In the genomic region with DNA sequence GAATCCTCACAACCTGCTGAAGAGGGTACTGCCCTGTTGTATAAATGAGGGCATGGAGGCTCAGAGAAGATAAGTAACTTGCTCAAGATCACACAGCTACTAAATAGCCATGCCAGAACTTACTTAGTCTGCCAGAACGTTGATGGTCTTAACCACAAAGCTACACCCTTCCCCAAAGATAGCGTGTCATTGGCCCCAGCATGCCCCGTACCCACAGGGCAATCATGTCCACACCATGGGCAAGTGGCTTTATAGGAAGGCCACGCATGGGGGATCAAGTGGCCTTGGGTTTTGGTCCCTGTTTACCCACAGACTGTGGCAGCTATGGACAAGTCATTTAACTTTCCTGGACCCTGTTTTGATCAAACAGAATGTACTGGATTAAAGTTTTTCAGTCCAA, we compare ENCODE assay signal across 27 cellular contexts.
"Had no signal": no experiment of that assay in that cellular context is flagged by ENCODE, and none has a peak within 500 bp of the region (broad histone marks: within the 10 kb centered on the region; RNA-seq: fewer than 3 reads in every experiment).

No MANE protein-coding gene starts in this region.

- H3K4me2 ChIP-seq: smooth muscle cell had no signal

- H3K27ac Mint-ChIP-seq: endodermal cell had no signal

- H3K9me3 ChIP-seq: gastrocnemius medialis, lower lobe of right lung, pancreas, testis, tibial artery, upper lobe of left lung had no signal

- DNase-seq: dorsolateral prefrontal cortex; effector CD4-positive, alpha-beta T cell; endodermal cell; foreskin fibroblast; gastrocnemius medialis; head of caudate nucleus; left ventricle myocardium superior; lower lobe of right lung; natural killer cell; occipital lobe; pancreas; stimulated activated CD4-positive, alpha-beta T cell treated with anti-CD3 and anti-CD28 coated beads, Interleukin-12 subunit alpha, Interleukin-12 subunit beta, amount 100 ng/mL, for 4 hours; stimulated activated CD4-positive, alpha-beta T cell treated with anti-CD3 and anti-CD28 coated beads, Interleukin-1b, Interleukin-23, amount 100 ng/mL, for 48 hours; stimulated activated CD4-positive, alpha-beta T cell treated with anti-CD3 and anti-CD28 coated beads, Interleukin-4, amount 100 ng/mL, for 1 hour; stimulated activated naive CD8-positive, alpha-beta T cell treated with anti-CD3 and anti-CD28 coated beads, Interleukin-15, Interleukin-2, amounts not matched to agents 100 U/mL and 50 U/mL, for 24 hours; substantia nigra; testis; tibial artery; upper lobe of left lung had no signal

- H3K27ac ChIP-seq: dorsolateral prefrontal cortex, epithelial cell of prostate, gastrocnemius medialis, lower lobe of right lung, pancreas, tibial artery, upper lobe of left lung had no signal

- H3K27me3 ChIP-seq: dorsolateral prefrontal cortex, pancreas, testis, tibial artery, upper lobe of left lung had no signal

- H3K4me1 ChIP-seq: gastrocnemius medialis, tibial artery had no signal

- H3K4me3 ChIP-seq: dorsolateral prefrontal cortex, gastrocnemius medialis, lower lobe of right lung, pancreas, smooth muscle cell, testis, tibial artery, upper lobe of left lung had no signal

- H3K27me3 Mint-ChIP-seq: progenitor cell of endocrine pancreas had no signal

- H3K9me3 Mint-ChIP-seq: endodermal cell; natural killer cell; stimulated activated effector memory CD8-positive, alpha-beta T cell treated with anti-CD3 and anti-CD28 coated beads, Interleukin-12 subunit alpha, Interleukin-12 subunit beta, amount 100 ng/mL, for 72 hours had no signal

- ATAC-seq: esophagus mucosa; gastrocnemius medialis; left ventricle myocardium superior; lower lobe of right lung; pancreas; sciatic nerve; stimulated activated effector memory CD8-positive, alpha-beta T cell treated with anti-CD3 and anti-CD28 coated beads, Interleukin-12 subunit alpha, Interleukin-12 subunit beta, amount 100 ng/mL, for 72 hours; stimulated activated naive CD8-positive, alpha-beta T cell treated with anti-CD3 and anti-CD28 coated beads, Interleukin-15, Interleukin-2, amounts not matched to agents 100 U/mL and 50 U/mL, for 24 hours had no signal

- FAIRE-seq: colon, pancreas, urothelium cell line had no signal

- H3K4me3 Mint-ChIP-seq: endodermal cell; natural killer cell; stimulated activated effector memory CD8-positive, alpha-beta T cell treated with anti-CD3 and anti-CD28 coated beads, Interleukin-12 subunit alpha, Interleukin-12 subunit beta, amount 100 ng/mL, for 72 hours had no signal

- H3K36me3 ChIP-seq: gastrocnemius medialis, lower lobe of right lung, pancreas, tibial artery, upper lobe of left lung had no signal

- H3K36me3 Mint-ChIP-seq: natural killer cell; stimulated activated effector memory CD8-positive, alpha-beta T cell treated with anti-CD3 and anti-CD28 coated beads, Interleukin-12 subunit alpha, Interleukin-12 subunit beta, amount 100 ng/mL, for 72 hours had no signal
